21 cellular contexts compared by ENCODE assay signal in genomic region chr6:76790881-76791280, GRCh38.
"Had no signal": no experiment of that assay in that cellular context is flagged by ENCODE, and none has a peak within 500 bp of the region (broad histone marks: within the 10 kb centered on the region; RNA-seq: fewer than 3 reads in every experiment).

No MANE protein-coding gene starts in this region.

- H2AFZ ChIP-seq: neural progenitor cell had no signal

- H3K4me3 ChIP-seq: esophagus squamous epithelium, neural progenitor cell, psoas muscle, upper lobe of left lung had no signal

- H3K27ac ChIP-seq: esophagus squamous epithelium, neural progenitor cell, psoas muscle, upper lobe of left lung had no signal

- FAIRE-seq: endothelial cell of umbilical vein had no signal

- H3K9me3 ChIP-seq: esophagus squamous epithelium, psoas muscle, upper lobe of left lung had no signal

- H3K27me3 ChIP-seq: esophagus squamous epithelium, neural progenitor cell, upper lobe of left lung had no signal

- H3K36me3 ChIP-seq: esophagus squamous epithelium, neural progenitor cell, upper lobe of left lung had no signal

- H3K9ac ChIP-seq: neural progenitor cell had no signal

- H3K4me1 ChIP-seq: esophagus squamous epithelium, neural progenitor cell, psoas muscle, upper lobe of left lung had no signal

- DNase-seq: activated CD4-positive, alpha-beta T cell treated with anti-CD3 and anti-CD28 coated beads, Interleukin-2, amount 10 ng/mL, durations not matched to agents 24 days and 14 days; activated CD4-positive, CD25-positive, alpha-beta regulatory T cell; activated CD8-positive, alpha-beta T cell treated with anti-CD3 and anti-CD28 coated beads for 36 hours; activated naive CD4-positive, alpha-beta T cell treated with Interleukin-2 at 50 U/mL for 16 hours; activated T-cell treated with anti-CD3 and anti-CD28 coated beads, Interleukin-2, amount 50 U/mL, for 24 hours; aorta; cerebellar nuclear complex; dermis blood vessel endothelial cell; effector memory CD4-positive, alpha-beta T cell; esophagus squamous epithelium; islet precursor cell; mammary epithelial cell; midbrain; psoas muscle; right cardiac atrium; stimulated activated CD4-positive, alpha-beta T cell treated with anti-CD3 and anti-CD28 coated beads, Interleukin-15, amount 100 ng/mL, for 24 hours; stimulated activated CD4-positive, alpha-beta T cell treated with anti-CD3 and anti-CD28 coated beads, Interleukin-2, amount 100 ng/mL, for 48 hours; T-helper 9 cell; upper lobe of left lung had no signal

- H3K4me2 ChIP-seq: neural progenitor cell had no signal

- ATAC-seq: activated CD8-positive, alpha-beta T cell treated with anti-CD3 and anti-CD28 coated beads for 36 hours; psoas muscle; right cardiac atrium had no signal
